ENCODE assay signal across 8 cellular contexts in the genomic region with DNA sequence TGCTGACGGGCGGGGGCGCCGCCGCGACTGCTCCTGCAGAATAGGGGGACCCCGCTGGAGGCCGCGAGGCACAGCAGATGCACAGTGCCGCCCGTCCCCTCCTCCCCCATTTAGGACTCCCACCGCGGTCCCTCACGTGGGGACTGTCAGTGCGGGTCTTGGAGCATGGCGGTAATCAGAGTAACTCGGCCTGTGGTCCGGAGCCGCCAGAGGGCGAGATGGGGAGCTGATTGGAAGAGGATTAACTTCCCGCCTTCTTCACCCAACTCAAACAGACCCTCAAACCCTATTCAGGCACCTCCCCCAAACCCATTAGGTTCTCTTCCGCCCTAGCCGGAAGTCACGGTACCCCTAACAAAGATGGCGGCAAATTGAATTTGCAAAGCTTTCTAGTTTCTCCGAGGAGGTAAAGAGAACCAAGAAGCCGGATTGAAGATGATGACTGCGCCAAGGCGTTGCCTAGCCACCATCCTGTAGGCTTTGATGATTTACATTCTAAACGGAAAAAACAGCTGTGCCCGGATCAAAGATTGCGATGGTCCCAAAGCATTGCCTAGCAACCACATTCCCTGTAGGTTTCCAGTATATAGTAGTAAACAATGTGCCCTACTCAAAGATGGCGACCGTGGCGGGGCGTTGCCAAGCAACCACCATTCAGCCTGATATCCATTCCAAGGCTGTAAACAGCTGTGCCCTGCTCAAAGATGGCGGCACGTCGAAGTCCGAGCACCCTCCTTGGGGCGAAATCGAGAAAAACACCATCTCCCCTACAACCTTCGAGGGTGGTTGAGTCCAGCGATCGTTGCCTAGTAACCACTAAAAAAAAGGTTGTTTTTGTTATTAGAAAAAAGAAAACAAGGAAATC. TPM values are rescaled to one million over a fixed set of nuclear protein-coding genes. Genes with fewer than 3 reads are reported as not detected.
A peak's percentile ranks its signal among the peaks of the same experiment; 100 is the strongest.
DNase-seq lines count a peak whose midpoint lies in the region; ATAC-seq and TF ChIP-seq lines count a peak whose summit lies in the region.

A gene with protein sequence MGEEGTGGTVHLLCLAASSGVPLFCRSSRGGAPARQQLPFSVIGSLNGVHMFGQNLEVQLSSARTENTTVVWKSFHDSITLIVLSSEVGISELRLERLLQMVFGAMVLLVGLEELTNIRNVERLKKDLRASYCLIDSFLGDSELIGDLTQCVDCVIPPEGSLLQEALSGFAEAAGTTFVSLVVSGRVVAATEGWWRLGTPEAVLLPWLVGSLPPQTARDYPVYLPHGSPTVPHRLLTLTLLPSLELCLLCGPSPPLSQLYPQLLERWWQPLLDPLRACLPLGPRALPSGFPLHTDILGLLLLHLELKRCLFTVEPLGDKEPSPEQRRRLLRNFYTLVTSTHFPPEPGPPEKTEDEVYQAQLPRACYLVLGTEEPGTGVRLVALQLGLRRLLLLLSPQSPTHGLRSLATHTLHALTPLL (minus strand): TSS at position 296 of the 865 bp plus-strand sequence. CDS start 186 bp downstream, at position 110.

- peaks cover 26% of the 10 kb centered on the region for H3K4me1 ChIP-seq in A673 (ENCODE audit: insufficient read depth, low read length, poor library complexity, severe bottlenecking)

- POLR2A ChIA-PET in A673 (lab: Charles Lee; ENCODE audit: low non-redundant PET): interaction anchor here (0.7 kb wide), 1 partner anchor 248 kb away, joined by 3 read pairs; no protein-coding TSS in a partner anchor

- CTCF ChIA-PET in A673 (lab: Charles Lee): interaction anchor here (0.6 to 1.0 kb wide), 3 partner anchors 37 to 293 kb away, joined by 3 to 5 read pairs (median 3); no protein-coding TSS in a partner anchor

- BruUV-seq in A673 (replicated peaks; lab: Mats Ljungman, UMichigan): no TSS peak

- ATAC-seq in GM18867 (IDR thresholded peaks at IDR 0.05; ENCODE audit: unreplicated experiment) (peak; percentile 56), HG03460 (IDR thresholded peaks at IDR 0.05; ENCODE audit: unreplicated experiment) (peak; percentile 50), left lobe of liver (peak; percentile 53)

- no peaks in the 10 kb centered on the region for H3K36me3 ChIP-seq in A673 (ENCODE audit: insufficient read depth, low read length, poor library complexity, severe bottlenecking)

- peak; percentile 99 for DNase-seq in A673 (ENCODE audit: low spot score)
- DNase-seq in NCI-H748 (lab: John Stamatoyannopoulos, UW; ENCODE audit: unreplicated experiment): peak; percentile 100
- peak; percentile 87 to 88 for DNase-seq in activated CD4-positive, alpha-beta T cell treated with anti-CD3 and anti-CD28 coated beads, Interleukin-2, amount 50 U/mL, for 4 hours
- peak; percentile 99 for DNase-seq in dermis blood vessel endothelial cell
- DNase-seq in left lobe of liver (ENCODE audit: low spot score): peak; percentile 95
- DNase-seq in stimulated activated CD4-positive, alpha-beta T cell treated with anti-CD3 and anti-CD28 coated beads, Interleukin-2, amount 100 ng/mL, for 24 hours: peak; percentile 90

- intact Hi-C loops in A673 (cut with micrococcal nuclease; ENCODE audit: unreplicated experiment): loop anchor here (2.0 to 5.0 kb wide), 2 partner anchors 38 to 221 kb away; a partner anchor contains a TSS

- peak within 1 kb of the TSS; percentile 89 for H3K27ac ChIP-seq in A673 (ENCODE audit: low read depth, low read length, poor library complexity, severe bottlenecking)

- peak; percentile 64 for TF ChIP-seq CTCF in A673 (conservative IDR thresholded peaks at IDR 0.05; ENCODE audit: low read depth, low read length)

- H3K4me3 ChIP-seq in A673 (ENCODE audit: low read depth, low read length, poor library complexity, severe bottlenecking): peak within 1 kb of the TSS; percentile 63

- H3K9me3 ChIP-seq in A673 (ENCODE audit: low read depth, low read length, poor library complexity, severe bottlenecking): no peaks in the 10 kb centered on the region

- H3K27me3 ChIP-seq in A673 (replicated peaks; ENCODE audit: insufficient read depth, low read depth, low read length, poor library complexity): no peaks in the 10 kb centered on the region

RNA-seq across cellular contexts. Expression of the gene that starts here (rescaled TPM):
- total RNA-seq in A673 (2021) (53.0 and 64.3 TPM in 2 replicates), dermis blood vessel endothelial cell (19.2 and 22.4 TPM in 2 replicates), left lobe of liver (9.3 TPM)

Comparison
In these comparisons a context has a peak if more than half of its experiments do, and no peak if none do; other contexts are left out.
1. Peak in every context shown above with its lines: DNase-seq, ATAC-seq, H3K4me3 ChIP-seq and H3K27ac ChIP-seq.